In the genomic region with DNA sequence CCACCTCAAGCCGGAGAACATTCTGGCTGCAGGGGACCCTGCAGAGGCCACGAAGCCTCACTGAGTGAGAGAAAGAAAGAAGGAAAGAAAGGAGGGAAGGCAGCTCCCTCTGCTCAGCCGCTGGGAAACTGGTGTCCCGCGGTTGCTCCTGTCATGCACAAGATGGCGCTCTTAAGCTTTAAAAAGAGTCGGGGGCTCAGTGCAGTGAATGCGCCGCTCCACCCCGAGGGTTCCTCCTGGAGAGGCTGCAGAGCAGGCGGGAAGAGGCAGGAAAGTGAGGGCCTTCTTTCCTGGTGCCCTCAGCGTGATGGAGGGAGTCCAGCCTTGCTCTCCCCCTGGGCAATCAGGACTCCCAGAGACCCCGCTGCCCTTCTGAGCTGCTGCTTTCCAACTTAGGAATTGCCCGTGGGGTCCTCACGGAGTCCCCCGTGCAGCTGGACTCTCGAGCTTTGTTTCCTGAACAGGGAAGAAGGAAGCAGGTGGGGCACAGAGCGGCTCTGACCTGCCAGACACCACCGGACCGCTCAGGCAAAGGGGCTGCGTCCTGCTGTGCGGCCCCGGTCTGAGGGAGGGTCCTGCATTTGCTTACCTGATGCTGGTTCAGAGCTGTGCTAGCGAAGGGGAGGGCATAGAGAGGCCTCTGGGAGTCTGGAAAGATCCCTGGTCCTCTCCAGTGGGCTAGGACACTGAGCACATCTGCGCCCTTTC, we compare ENCODE assay signal across 8 cellular contexts.
A peak's percentile ranks its signal among the peaks of the same experiment; 100 is the strongest.
DNase-seq lines count a peak whose midpoint lies in the region; ATAC-seq and TF ChIP-seq lines count a peak whose summit lies in the region.

No MANE protein-coding gene starts in this region.

- no peak for ATAC-seq in naive thymus-derived CD8-positive, alpha-beta T cell

- H3K4me3 Mint-ChIP-seq in activated CD4-positive, alpha-beta memory T cell treated with anti-CD3 and anti-CD28 coated beads for 36 hours, result no peak overlapping the region
- no peak overlapping the region for H3K4me3 Mint-ChIP-seq in activated CD4-positive, alpha-beta memory T cell treated with anti-CD3 and anti-CD28 coated beads, Interleukin-2, amount 10 ng/mL, durations not matched to agents 7 days and 5 days
- H3K4me3 Mint-ChIP-seq in chondrocyte (ENCODE audit: unreplicated experiment) (no peak overlapping the region), neural crest cell (no peak overlapping the region)
- no peak overlapping the region for H3K4me3 Mint-ChIP-seq in naive thymus-derived CD8-positive, alpha-beta T cell

- H3K4me1 Mint-ChIP-seq in activated CD4-positive, alpha-beta memory T cell treated with anti-CD3 and anti-CD28 coated beads for 36 hours (ENCODE audit: low read depth), result no peaks in the 10 kb centered on the region
- H3K4me1 Mint-ChIP-seq in activated CD4-positive, alpha-beta memory T cell treated with anti-CD3 and anti-CD28 coated beads, Interleukin-2, amount 10 ng/mL, durations not matched to agents 7 days and 5 days, result no peaks in the 10 kb centered on the region
- H3K4me1 Mint-ChIP-seq in chondrocyte (ENCODE audit: low read depth) (no peaks in the 10 kb centered on the region), neural crest cell (no peaks in the 10 kb centered on the region)
- peaks cover 0 to 3% (median under 1%) of the 10 kb centered on the region in 4 donors for H3K4me1 Mint-ChIP-seq in naive thymus-derived CD8-positive, alpha-beta T cell

- peak; percentile 81 for TF ChIP-seq CTCF in chondrocyte (IDR thresholded peaks at IDR 0.05)
- peak; percentile 82 for TF ChIP-seq CTCF in neural crest cell (conservative IDR thresholded peaks at IDR 0.05)

- H3K36me3 Mint-ChIP-seq in activated CD4-positive, alpha-beta memory T cell treated with anti-CD3 and anti-CD28 coated beads for 36 hours, result no peaks in the 10 kb centered on the region
- no peaks in the 10 kb centered on the region for H3K36me3 Mint-ChIP-seq in activated CD4-positive, alpha-beta memory T cell treated with anti-CD3 and anti-CD28 coated beads, Interleukin-2, amount 10 ng/mL, durations not matched to agents 7 days and 5 days (ENCODE audit: low read depth)
- H3K36me3 Mint-ChIP-seq in chondrocyte (ENCODE audit: low read depth), result no peaks in the 10 kb centered on the region
- no peaks in the 10 kb centered on the region for H3K36me3 Mint-ChIP-seq in neural crest cell (ENCODE audit: low read depth)
- no peaks in the 10 kb centered on the region for H3K36me3 Mint-ChIP-seq in naive thymus-derived CD8-positive, alpha-beta T cell

- H3K27me3 Mint-ChIP-seq in activated CD4-positive, alpha-beta memory T cell treated with anti-CD3 and anti-CD28 coated beads for 36 hours, result peaks cover 32% of the 10 kb centered on the region
- peaks cover 31% of the 10 kb centered on the region for H3K27me3 Mint-ChIP-seq in activated CD4-positive, alpha-beta memory T cell treated with anti-CD3 and anti-CD28 coated beads, Interleukin-2, amount 10 ng/mL, durations not matched to agents 7 days and 5 days
- H3K27me3 Mint-ChIP-seq in chondrocyte (ENCODE audit: low read depth) (peaks cover 30% of the 10 kb centered on the region), neural crest cell (ENCODE audit: low read depth) (peaks cover 2% of the 10 kb centered on the region)
- H3K27me3 Mint-ChIP-seq in naive thymus-derived CD8-positive, alpha-beta T cell, result peaks cover 47 to 80% (median 56%) of the 10 kb centered on the region in 5 donors

- H3K9me3 Mint-ChIP-seq in activated CD4-positive, alpha-beta memory T cell treated with anti-CD3 and anti-CD28 coated beads for 36 hours, result no peaks in the 10 kb centered on the region
- no peaks in the 10 kb centered on the region for H3K9me3 Mint-ChIP-seq in activated CD4-positive, alpha-beta memory T cell treated with anti-CD3 and anti-CD28 coated beads, Interleukin-2, amount 10 ng/mL, durations not matched to agents 7 days and 5 days
- H3K9me3 Mint-ChIP-seq in chondrocyte (ENCODE audit: low read depth) (no peaks in the 10 kb centered on the region), neural crest cell (no peaks in the 10 kb centered on the region)
- H3K9me3 Mint-ChIP-seq in naive thymus-derived CD8-positive, alpha-beta T cell, result no peaks in the 10 kb centered on the region

- no peak overlapping the region for H3K27ac Mint-ChIP-seq in activated CD4-positive, alpha-beta memory T cell treated with anti-CD3 and anti-CD28 coated beads for 36 hours
- no peak overlapping the region for H3K27ac Mint-ChIP-seq in activated CD4-positive, alpha-beta memory T cell treated with anti-CD3 and anti-CD28 coated beads, Interleukin-2, amount 10 ng/mL, durations not matched to agents 7 days and 5 days
- H3K27ac Mint-ChIP-seq in chondrocyte (ENCODE audit: unreplicated experiment), result no peak overlapping the region
- H3K27ac Mint-ChIP-seq in neural crest cell (ENCODE audit: unreplicated experiment), result no peak overlapping the region
- no peak overlapping the region for H3K27ac Mint-ChIP-seq in naive thymus-derived CD8-positive, alpha-beta T cell

- POLR2A ChIA-PET in activated CD4-positive, alpha-beta memory T cell treated with anti-CD3 and anti-CD28 coated beads for 36 hours (lab: Charles Lee), result no interaction called here
- POLR2A ChIA-PET in activated CD4-positive, alpha-beta memory T cell treated with anti-CD3 and anti-CD28 coated beads, Interleukin-2, amount 10 ng/mL, durations not matched to agents 7 days and 5 days (lab: Charles Lee), result no interaction called here
- POLR2A ChIA-PET in naive thymus-derived CD8-positive, alpha-beta T cell (lab: Charles Lee), result no interaction called here

- DNase-seq in activated CD4-positive, alpha-beta memory T cell treated with anti-CD3 and anti-CD28 coated beads for 36 hours, result peak; percentile 28
- no peak for DNase-seq in activated CD4-positive, alpha-beta memory T cell treated with anti-CD3 and anti-CD28 coated beads, Interleukin-2, amount 10 ng/mL, durations not matched to agents 7 days and 5 days
- peak; percentile 8 for DNase-seq in NCI-H2029 treated with DMSO at 0.1 percent for 48 hours (lab: John Stamatoyannopoulos, UW)
- no peak for DNase-seq in chondrocyte (ENCODE audit: low spot score)
- peak; percentile 84 for DNase-seq in neural crest cell (ENCODE audit: low read depth, low spot score)
- no peak for DNase-seq in germinal center (ENCODE audit: low spot score)
- no peak for DNase-seq in naive thymus-derived CD8-positive, alpha-beta T cell
- no peak for DNase-seq in dedifferentiated amniotic fluid mesenchymal stem cell (ENCODE audit: extremely low spot score)

- intact Hi-C loops in activated CD4-positive, alpha-beta memory T cell treated with anti-CD3 and anti-CD28 coated beads for 36 hours (cut with micrococcal nuclease), result no loop called here

- CTCF ChIA-PET in activated CD4-positive, alpha-beta memory T cell treated with anti-CD3 and anti-CD28 coated beads for 36 hours (lab: Charles Lee), result no interaction called here
- CTCF ChIA-PET in activated CD4-positive, alpha-beta memory T cell treated with anti-CD3 and anti-CD28 coated beads, Interleukin-2, amount 10 ng/mL, durations not matched to agents 7 days and 5 days (lab: Charles Lee), result interaction anchor here (0.6 to 1.1 kb wide), 3 partner anchors 9 to 345 kb away, joined by 3 to 4 read pairs (median 3); no protein-coding TSS in a partner anchor

Comparison
In these comparisons a context has a peak if more than half of its experiments do, and no peak if none do; other contexts are left out.
1. DNase-seq: peak in activated CD4-positive, alpha-beta memory T cell treated with anti-CD3 and anti-CD28 coated beads for 36 hours (single experiment), NCI-H2029 treated with DMSO at 0.1 percent for 48 hours (single experiment) and neural crest cell (single experiment); none in activated CD4-positive, alpha-beta memory T cell treated with anti-CD3 and anti-CD28 coated beads, Interleukin-2, amount 10 ng/mL, durations not matched to agents 7 days and 5 days (single experiment), chondrocyte (single experiment), germinal center (single experiment), naive thymus-derived CD8-positive, alpha-beta T cell (0 of 10) and dedifferentiated amniotic fluid mesenchymal stem cell (single experiment).